Comparison of ENCODE assay signal across 2 cellular contexts in the genomic region with DNA sequence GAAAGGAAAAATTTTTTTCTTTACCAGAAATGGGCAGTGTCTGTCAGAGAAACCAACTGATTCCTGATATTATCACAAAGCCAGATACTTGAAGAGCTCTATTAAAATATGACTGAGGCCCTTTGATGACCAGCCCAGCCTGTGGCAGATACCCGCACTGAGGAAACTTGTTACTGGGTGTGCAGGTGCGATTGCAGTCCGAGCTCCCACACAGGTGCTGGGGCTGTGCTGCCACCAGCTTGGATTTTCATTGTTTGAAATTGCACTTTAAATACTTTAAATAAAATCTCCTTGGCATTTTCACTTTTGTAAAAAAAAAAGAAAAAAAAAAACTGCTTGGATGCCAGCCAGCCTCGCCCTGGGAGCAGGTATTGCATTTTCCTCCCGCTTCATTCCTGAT.
TF ChIP-seq lines count a peak whose summit lies in the region.

No MANE protein-coding gene starts in this region.

TF ChIP-seq in SK-N-SH, 30 proteins besides CTCF, POLR2A, EP300 and RAD21 (continued from another document):
- no peak for TF ChIP-seq FOXM1 (IDR thresholded peaks at IDR 0.05; ENCODE audit: low read depth)
- TF ChIP-seq, protein P1, sequence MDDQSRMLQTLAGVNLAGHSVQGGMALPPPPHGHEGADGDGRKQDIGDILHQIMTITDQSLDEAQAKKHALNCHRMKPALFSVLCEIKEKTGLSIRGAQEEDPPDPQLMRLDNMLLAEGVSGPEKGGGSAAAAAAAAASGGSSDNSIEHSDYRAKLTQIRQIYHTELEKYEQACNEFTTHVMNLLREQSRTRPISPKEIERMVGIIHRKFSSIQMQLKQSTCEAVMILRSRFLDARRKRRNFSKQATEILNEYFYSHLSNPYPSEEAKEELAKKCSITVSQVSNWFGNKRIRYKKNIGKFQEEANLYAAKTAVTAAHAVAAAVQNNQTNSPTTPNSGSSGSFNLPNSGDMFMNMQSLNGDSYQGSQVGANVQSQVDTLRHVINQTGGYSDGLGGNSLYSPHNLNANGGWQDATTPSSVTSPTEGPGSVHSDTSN (IDR thresholded peaks at IDR 0.05): no peak
- TF ChIP-seq JUND (IDR thresholded peaks at IDR 0.05): no peak
- no peak for TF ChIP-seq FOXJ3 (CRISPR knock-in tag; IDR thresholded peaks at IDR 0.05)
- TF ChIP-seq, protein P2, sequence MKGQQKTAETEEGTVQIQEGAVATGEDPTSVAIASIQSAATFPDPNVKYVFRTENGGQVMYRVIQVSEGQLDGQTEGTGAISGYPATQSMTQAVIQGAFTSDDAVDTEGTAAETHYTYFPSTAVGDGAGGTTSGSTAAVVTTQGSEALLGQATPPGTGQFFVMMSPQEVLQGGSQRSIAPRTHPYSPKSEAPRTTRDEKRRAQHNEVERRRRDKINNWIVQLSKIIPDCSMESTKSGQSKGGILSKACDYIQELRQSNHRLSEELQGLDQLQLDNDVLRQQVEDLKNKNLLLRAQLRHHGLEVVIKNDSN (IDR thresholded peaks at IDR 0.05; ENCODE audit: borderline replicate concordance, low read depth): no peak
- no peak for TF ChIP-seq YY1 (IDR thresholded peaks at IDR 0.05; ENCODE audit: low read depth)
- no peak for TF ChIP-seq ZBTB33 (IDR thresholded peaks at IDR 0.05; ENCODE audit: borderline replicate concordance, low read depth)
- no peak for TF ChIP-seq GABPA (IDR thresholded peaks at IDR 0.05; ENCODE audit: low read depth)
- TF ChIP-seq POLR2AphosphoS5 (IDR thresholded peaks at IDR 0.05; ENCODE audit: low read depth, low read length): no peak
- TF ChIP-seq ELF1 (IDR thresholded peaks at IDR 0.05): no peak

TF ChIP-seq in SK-N-SH treated with all-trans-retinoic acid at 6 μM for 48 hours, 23 proteins besides CTCF, POLR2A, EP300 and RAD21 (continued from another document):
- TF ChIP-seq TSHZ2 (CRISPR knock-in tag; IDR thresholded peaks at IDR 0.05) (no peak), ZNF70 (CRISPR knock-in tag; IDR thresholded peaks at IDR 0.05) (no peak), SNAI2 (CRISPR knock-in tag; IDR thresholded peaks at IDR 0.05) (no peak), PPARA (CRISPR knock-in tag; IDR thresholded peaks at IDR 0.05; ENCODE audit: borderline replicate concordance) (no peak), ESRRG (CRISPR knock-in tag; IDR thresholded peaks at IDR 0.05) (no peak), BACH2 (CRISPR knock-in tag; IDR thresholded peaks at IDR 0.05; ENCODE audit: borderline replicate concordance) (no peak), ISL1 (CRISPR knock-in tag; IDR thresholded peaks at IDR 0.05) (no peak), CSDC2 (CRISPR knock-in tag; IDR thresholded peaks at IDR 0.05) (no peak), ZNF8 (CRISPR knock-in tag; IDR thresholded peaks at IDR 0.05) (no peak)
- TF ChIP-seq, protein P3, sequence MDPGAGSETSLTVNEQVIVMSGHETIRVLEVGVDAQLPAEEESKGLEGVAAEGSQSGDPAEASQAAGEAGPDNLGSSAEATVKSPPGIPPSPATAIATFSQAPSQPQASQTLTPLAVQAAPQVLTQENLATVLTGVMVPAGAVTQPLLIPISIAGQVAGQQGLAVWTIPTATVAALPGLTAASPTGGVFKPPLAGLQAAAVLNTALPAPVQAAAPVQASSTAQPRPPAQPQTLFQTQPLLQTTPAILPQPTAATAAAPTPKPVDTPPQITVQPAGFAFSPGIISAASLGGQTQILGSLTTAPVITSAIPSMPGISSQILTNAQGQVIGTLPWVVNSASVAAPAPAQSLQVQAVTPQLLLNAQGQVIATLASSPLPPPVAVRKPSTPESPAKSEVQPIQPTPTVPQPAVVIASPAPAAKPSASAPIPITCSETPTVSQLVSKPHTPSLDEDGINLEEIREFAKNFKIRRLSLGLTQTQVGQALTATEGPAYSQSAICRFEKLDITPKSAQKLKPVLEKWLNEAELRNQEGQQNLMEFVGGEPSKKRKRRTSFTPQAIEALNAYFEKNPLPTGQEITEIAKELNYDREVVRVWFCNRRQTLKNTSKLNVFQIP (CRISPR knock-in tag; IDR thresholded peaks at IDR 0.05; ENCODE audit: borderline replicate concordance, low read depth): no peak
- TF ChIP-seq, protein P4, sequence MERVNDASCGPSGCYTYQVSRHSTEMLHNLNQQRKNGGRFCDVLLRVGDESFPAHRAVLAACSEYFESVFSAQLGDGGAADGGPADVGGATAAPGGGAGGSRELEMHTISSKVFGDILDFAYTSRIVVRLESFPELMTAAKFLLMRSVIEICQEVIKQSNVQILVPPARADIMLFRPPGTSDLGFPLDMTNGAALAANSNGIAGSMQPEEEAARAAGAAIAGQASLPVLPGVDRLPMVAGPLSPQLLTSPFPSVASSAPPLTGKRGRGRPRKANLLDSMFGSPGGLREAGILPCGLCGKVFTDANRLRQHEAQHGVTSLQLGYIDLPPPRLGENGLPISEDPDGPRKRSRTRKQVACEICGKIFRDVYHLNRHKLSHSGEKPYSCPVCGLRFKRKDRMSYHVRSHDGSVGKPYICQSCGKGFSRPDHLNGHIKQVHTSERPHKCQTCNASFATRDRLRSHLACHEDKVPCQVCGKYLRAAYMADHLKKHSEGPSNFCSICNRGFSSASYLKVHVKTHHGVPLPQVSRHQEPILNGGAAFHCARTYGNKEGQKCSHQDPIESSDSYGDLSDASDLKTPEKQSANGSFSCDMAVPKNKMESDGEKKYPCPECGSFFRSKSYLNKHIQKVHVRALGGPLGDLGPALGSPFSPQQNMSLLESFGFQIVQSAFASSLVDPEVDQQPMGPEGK (CRISPR knock-in tag; IDR thresholded peaks at IDR 0.05; ENCODE audit: borderline replicate concordance): no peak
